ENCODE assay signal across 1 cellular context in the genomic region with DNA sequence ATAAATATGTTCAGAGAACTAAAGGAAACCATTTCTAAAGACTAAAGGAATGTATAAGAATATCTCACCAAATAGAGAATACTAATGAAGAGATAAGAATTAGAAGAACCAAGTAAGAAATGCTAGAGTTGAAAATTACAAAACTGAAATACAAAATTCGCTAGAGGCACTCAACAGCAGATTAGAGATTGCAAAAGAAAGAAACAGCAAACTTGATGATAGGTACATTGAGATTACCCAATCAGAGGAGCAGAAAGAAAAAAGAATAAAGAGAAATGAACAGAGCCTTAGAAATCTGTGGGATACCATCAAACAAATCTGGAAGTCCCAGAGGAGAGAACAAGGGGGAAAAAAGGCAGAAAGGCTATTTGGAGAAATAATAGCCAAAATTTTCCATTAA.
TF ChIP-seq lines count a peak whose summit lies in the region.

No MANE protein-coding gene starts in this region.

TF ChIP-seq in K562, 482 proteins besides CTCF, POLR2A, EP300 and RAD21:
- TF ChIP-seq CEBPB (tag; IDR thresholded peaks at IDR 0.05) (peak; percentile 73), CBX3 (IDR thresholded peaks at IDR 0.05; ENCODE audit: borderline replicate concordance in 1 of 2, low read length in 2 of 2) (peak in 1 of 2 experiments; percentile 31; a peak in 1 of 3 replicates), ZNF280A (IDR thresholded peaks at IDR 0.05; ENCODE audit: low read depth, partially characterized antibody) (peak; percentile 79), MLLT1 (IDR thresholded peaks at IDR 0.05) (no peak), CEBPG (CRISPR knock-in tag; IDR thresholded peaks at IDR 0.05) (no peak), CEBPG (tag; conservative IDR thresholded peaks at IDR 0.05 in 1 of 2, IDR thresholded peaks at IDR 0.05 in 1 of 2) (0 out of 4 replicates have a peak, but pooled peaks of 1 of the 2 experiments have one; percentile 48), TRIM24 (IDR thresholded peaks at IDR 0.05) (peak; percentile 72 to 77; a peak in 3 of 4 replicates), GATA2 (CRISPR knock-in tag; IDR thresholded peaks at IDR 0.05) (0 out of 2 replicates have a peak, but pooled peaks have one; percentile 28), POLR2H (tag; IDR thresholded peaks at IDR 0.05; ENCODE audit: low read depth) (no peak)
